ENCODE assay signal across 8 cellular contexts in the genomic region with DNA sequence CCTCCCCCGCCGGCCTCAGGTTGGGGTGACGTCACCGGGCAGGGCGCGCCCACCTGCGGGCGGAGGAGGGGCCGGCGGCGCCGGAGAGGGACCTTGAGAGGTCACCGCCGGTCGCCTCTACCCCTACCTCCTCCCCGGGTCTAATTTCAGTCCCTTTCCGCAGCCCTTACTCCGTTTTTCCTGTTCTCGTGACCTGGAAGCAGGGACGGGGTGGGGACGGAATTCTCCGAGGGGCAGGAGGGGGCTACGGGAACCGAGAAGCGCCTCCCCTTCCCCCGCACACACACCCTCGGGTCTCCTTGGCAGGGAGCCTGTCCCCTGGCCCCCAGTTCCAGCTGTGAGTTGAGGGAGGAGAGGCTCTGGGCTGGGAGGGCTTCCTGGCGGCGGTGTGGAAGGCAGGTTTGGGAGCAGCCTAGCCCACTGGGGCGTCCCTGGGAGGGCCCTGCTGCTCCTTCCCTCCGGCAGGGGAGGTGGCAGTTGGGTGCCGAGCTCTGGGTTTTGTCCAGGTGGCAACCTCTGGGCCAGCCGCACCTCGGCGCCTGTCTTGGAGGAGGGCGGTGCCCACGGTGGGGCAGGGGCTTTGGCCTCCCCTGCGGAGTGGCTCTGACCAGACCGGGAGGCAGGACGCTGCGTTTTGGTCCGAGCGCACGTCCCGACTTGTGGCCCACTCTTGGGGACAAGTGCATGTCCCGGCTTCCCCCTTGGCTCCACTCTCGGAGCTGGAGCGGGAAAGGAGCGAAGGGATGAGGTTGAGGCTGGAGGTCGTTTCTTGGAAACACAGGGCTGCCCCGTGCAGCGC. TPM values are rescaled to one million over a fixed set of nuclear protein-coding genes. Genes with fewer than 3 reads are reported as not detected.
DNase-seq lines count a peak whose midpoint lies in the region; ATAC-seq and TF ChIP-seq lines count a peak whose summit lies in the region.

No MANE protein-coding gene starts in this region.

- H3K27me3 ChIP-seq in iPS-20b (ENCODE audit: insufficient read depth, low read length) (peaks cover 44% of the 10 kb centered on the region), upper lobe of left lung (peaks cover 0 to 30% (median 21%) of the 10 kb centered on the region in 4 donors), gastrocnemius medialis (peaks cover 30 to 38% (median 34%) of the 10 kb centered on the region in 3 donors)

- intact Hi-C loops in gastrocnemius medialis (cut with DNase I; ENCODE audit: low total_unique reads), result no loop called here

- TF ChIP-seq EP300 in upper lobe of left lung (IDR thresholded peaks at IDR 0.05), result no peak

- H3K9me3 Mint-ChIP-seq in activated CD8-positive, alpha-beta T cell treated with anti-CD3 and anti-CD28 coated beads, Interleukin-2, amount 10 ng/mL, durations not matched to agents 7 days and 5 days (ENCODE audit: insufficient read depth), result no peaks in the 10 kb centered on the region

- H3K9me3 ChIP-seq in HEK293 (ENCODE audit: control insufficient read depth, insufficient read depth, low read depth, low read length) (no peaks in the 10 kb centered on the region), iPS-20b (ENCODE audit: insufficient read depth, low read depth, low read length) (no peaks in the 10 kb centered on the region), upper lobe of left lung (peaks cover 0 to 8% (median 2%) of the 10 kb centered on the region in 4 donors), gastrocnemius medialis (no peaks in the 10 kb centered on the region)

- CTCF ChIA-PET in HEK293 (lab: Yijun Ruan, JAX), result interaction anchor here (0.6 to 1.6 kb wide), 2 partner anchors 13 to 130 kb away, joined by 3 to 8 read pairs; no protein-coding TSS in a partner anchor
- CTCF ChIA-PET in activated CD8-positive, alpha-beta T cell treated with anti-CD3 and anti-CD28 coated beads, Interleukin-2, amount 10 ng/mL, durations not matched to agents 7 days and 5 days (lab: Charles Lee), result interaction anchor here (0.9 to 3.1 kb wide), 3 partner anchors 13 to 165 kb away, joined by 3 to 21 read pairs (median 4); a partner anchor contains a TSS

- 4 to 5% methylated on average over 16 to 41 of the region's 52 CpGs for WGBS in upper lobe of left lung, 2 donors

- peak; percentile 10 for ATAC-seq in activated CD8-positive, alpha-beta T cell treated with anti-CD3 and anti-CD28 coated beads, Interleukin-2, amount 10 ng/mL, durations not matched to agents 7 days and 5 days
- no peak for ATAC-seq in upper lobe of left lung (ENCODE audit: low FRiP score in 2 of 2)
- no peak for ATAC-seq in GM19397 (IDR thresholded peaks at IDR 0.05; ENCODE audit: unreplicated experiment)
- no peak for ATAC-seq in HG03280 (IDR thresholded peaks at IDR 0.05; ENCODE audit: unreplicated experiment)
- no peak for ATAC-seq in gastrocnemius medialis

- H3K4me1 ChIP-seq in HEK293 (ENCODE audit: control insufficient read depth, insufficient read depth, low read length) (peaks cover 3% of the 10 kb centered on the region), iPS-20b (ENCODE audit: insufficient read depth, low read length) (peaks cover 17% of the 10 kb centered on the region; the same call in 1 of the 2 replicates), upper lobe of left lung (peaks cover 26 to 42% (median 29%) of the 10 kb centered on the region in 4 donors), gastrocnemius medialis (peaks cover 7 to 16% of the 10 kb centered on the region in 2 donors)

- peak overlapping the region; percentile 78 for H3K27ac Mint-ChIP-seq in activated CD8-positive, alpha-beta T cell treated with anti-CD3 and anti-CD28 coated beads, Interleukin-2, amount 10 ng/mL, durations not matched to agents 7 days and 5 days

- no peak for TF ChIP-seq CTCF in HEK293 (tag by site-specific recombination; IDR thresholded peaks at IDR 0.05)
- TF ChIP-seq CTCF in upper lobe of left lung (IDR thresholded peaks at IDR 0.05), result no peak
- TF ChIP-seq CTCF in gastrocnemius medialis (IDR thresholded peaks at IDR 0.05 in 4 of 5, conservative IDR thresholded peaks at IDR 0.05 in 1 of 5), result no peak

- H3K36me3 ChIP-seq in HEK293 (ENCODE audit: control insufficient read depth in 2 of 2, insufficient read depth in 1 of 2, low read length in 2 of 2) (peaks cover 0 to 18% of the 10 kb centered on the region in 2 experiments; a peak in 1 of 3 replicates), iPS-20b (ENCODE audit: insufficient read depth, low read depth, low read length) (peaks cover 16% of the 10 kb centered on the region), upper lobe of left lung (peaks cover 0 to 16% (median 14%) of the 10 kb centered on the region in 4 donors), gastrocnemius medialis (peaks cover 0 to 18% of the 10 kb centered on the region in 2 donors)

- H3K36me3 Mint-ChIP-seq in activated CD8-positive, alpha-beta T cell treated with anti-CD3 and anti-CD28 coated beads, Interleukin-2, amount 10 ng/mL, durations not matched to agents 7 days and 5 days (ENCODE audit: low read depth), result peaks cover 16% of the 10 kb centered on the region

- H3K9ac ChIP-seq in iPS-20b (ENCODE audit: low read depth, low read length), result peak overlapping the region; percentile 68; the same call in 1 of the 2 replicates

- peaks cover 28% of the 10 kb centered on the region for H3K4me1 Mint-ChIP-seq in activated CD8-positive, alpha-beta T cell treated with anti-CD3 and anti-CD28 coated beads, Interleukin-2, amount 10 ng/mL, durations not matched to agents 7 days and 5 days (ENCODE audit: low read depth)

- POLR2A ChIA-PET in HEK293 (lab: Yijun Ruan, JAX), result interaction anchor here (0.8 to 1.7 kb wide), 3 partner anchors 19 to 162 kb away, joined by 3 to 8 read pairs (median 6); a partner anchor contains a TSS
- POLR2A ChIA-PET in activated CD8-positive, alpha-beta T cell treated with anti-CD3 and anti-CD28 coated beads, Interleukin-2, amount 10 ng/mL, durations not matched to agents 7 days and 5 days (lab: Charles Lee), result interaction anchor here (0.8 to 6.5 kb wide), 6 partner anchors 12 to 165 kb away, joined by 3 to 44 read pairs (median 4); a partner anchor contains a TSS

- H3K4me3 ChIP-seq in HEK293 (ENCODE audit: low read depth, low read length) (peak overlapping the region; percentile 45), iPS-20b (ENCODE audit: low read length) (peak overlapping the region; percentile 80), upper lobe of left lung (peak overlapping the region in 3 of 4 donors; percentile 31 to 46 (median 31)), gastrocnemius medialis (no peak overlapping the region)

- H3K27me3 Mint-ChIP-seq in activated CD8-positive, alpha-beta T cell treated with anti-CD3 and anti-CD28 coated beads, Interleukin-2, amount 10 ng/mL, durations not matched to agents 7 days and 5 days (ENCODE audit: low read depth), result peaks cover 10% of the 10 kb centered on the region

- peak; percentile 40 for DNase-seq in COR-L47 (lab: John Stamatoyannopoulos, UW)
- DNase-seq in activated CD8-positive, alpha-beta T cell treated with anti-CD3 and anti-CD28 coated beads, Interleukin-2, amount 10 ng/mL, durations not matched to agents 7 days and 5 days, result peak; percentile 58
- peak; percentile 52 to 90 for DNase-seq in upper lobe of left lung
- DNase-seq in gastrocnemius medialis, result no peak

- H3K27ac ChIP-seq in HEK293 (ENCODE audit: extremely low read depth, low read depth, low read length) (no peak overlapping the region; the same call in 1 of the 2 replicates), iPS-20b (ENCODE audit: low read length) (no peak overlapping the region), upper lobe of left lung (peak overlapping the region in 1 of 4 donors; percentile 18), gastrocnemius medialis (no peak overlapping the region)

- TF ChIP-seq POLR2A in upper lobe of left lung (IDR thresholded peaks at IDR 0.05), result no peak
- TF ChIP-seq POLR2A in gastrocnemius medialis (IDR thresholded peaks at IDR 0.05), result no peak

- in situ Hi-C loops in gastrocnemius medialis (cut with MboI; ENCODE audit: low sequenced_read_pairs in 4 of 4), result no loop called here

- H3K4me3 Mint-ChIP-seq in activated CD8-positive, alpha-beta T cell treated with anti-CD3 and anti-CD28 coated beads, Interleukin-2, amount 10 ng/mL, durations not matched to agents 7 days and 5 days, result peak overlapping the region; percentile 69

TF ChIP-seq in HEK293, 187 proteins besides CTCF, POLR2A, EP300 and RAD21 (continues in another document):
- TF ChIP-seq GLIS2 (tag by site-specific recombination; IDR thresholded peaks at IDR 0.05), result peak; percentile 74
- TF ChIP-seq, protein P1, sequence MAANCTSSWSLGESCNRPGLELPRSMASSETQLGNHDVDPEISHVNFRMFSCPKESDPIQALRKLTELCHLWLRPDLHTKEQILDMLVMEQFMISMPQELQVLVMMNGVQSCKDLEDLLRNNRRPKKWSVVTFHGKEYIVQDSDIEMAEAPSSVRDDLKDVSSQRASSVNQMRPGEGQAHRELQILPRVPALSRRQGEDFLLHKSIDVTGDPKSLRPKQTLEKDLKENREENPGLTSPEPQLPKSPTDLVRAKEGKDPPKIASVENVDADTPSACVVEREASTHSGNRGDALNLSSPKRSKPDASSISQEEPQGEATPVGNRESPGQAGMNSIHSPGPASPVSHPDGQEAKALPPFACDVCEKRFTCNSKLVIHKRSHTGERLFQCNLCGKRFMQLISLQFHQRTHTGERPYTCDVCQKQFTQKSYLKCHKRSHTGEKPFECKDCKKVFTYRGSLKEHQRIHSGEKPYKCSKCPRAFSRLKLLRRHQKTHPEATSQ (tag by site-specific recombination; IDR thresholded peaks at IDR 0.05), result no peak

RNA-seq across cellular contexts. Expression of a gene that starts 0.8 kb away (rescaled TPM):
- 1 to 10 TPM; 2.6 to 3.4 TPM for total RNA-seq in activated CD8-positive, alpha-beta T cell treated with anti-CD3 and anti-CD28 coated beads, Interleukin-2, amount 10 ng/mL, durations not matched to agents 7 days and 5 days
- total RNA-seq in upper lobe of left lung (1 to 10 TPM in 1 of 6 donors, under 1 TPM in 3, not detected in 2; 0.15 to 1.4 (median 0.34) TPM), gastrocnemius medialis (1 to 10 TPM in 1 of 4 donors, not detected in 3; 2.3 TPM)

RNA-seq across cellular contexts. Expression of a gene that starts 6.5 kb away (rescaled TPM):
- 10 to 100 TPM; 27.2 to 30.5 TPM for total RNA-seq in activated CD8-positive, alpha-beta T cell treated with anti-CD3 and anti-CD28 coated beads, Interleukin-2, amount 10 ng/mL, durations not matched to agents 7 days and 5 days
- total RNA-seq in upper lobe of left lung (10 to 100 TPM in 5 of 6 donors, 1 to 10 TPM in 1; 5.2 to 40.3 (median 24.7) TPM), gastrocnemius medialis (10 to 100 TPM; 16.3 to 27.0 (median 20.1) TPM)

RNA-seq across cellular contexts. Expression of a gene that starts 9.3 kb away (rescaled TPM):
- not detected for total RNA-seq in activated CD8-positive, alpha-beta T cell treated with anti-CD3 and anti-CD28 coated beads, Interleukin-2, amount 10 ng/mL, durations not matched to agents 7 days and 5 days
- total RNA-seq in upper lobe of left lung, result 1 to 10 TPM in 5 of 6 donors, not detected in 1; 2.1 to 5.4 (median 5.0) TPM
- total RNA-seq in gastrocnemius medialis, result under 1 TPM in 2 of 4 donors, not detected in 2; 0.33 to 0.46 TPM

RNA-seq across cellular contexts. Expression of a gene that starts 18.7 kb away (rescaled TPM):
- 10 to 100 TPM; 37.6 to 37.9 TPM for total RNA-seq in activated CD8-positive, alpha-beta T cell treated with anti-CD3 and anti-CD28 coated beads, Interleukin-2, amount 10 ng/mL, durations not matched to agents 7 days and 5 days
- total RNA-seq in upper lobe of left lung (10 to 100 TPM; 22.0 to 51.6 (median 35.0) TPM), gastrocnemius medialis (10 to 100 TPM; 48.2 to 79.5 (median 71.4) TPM)

RNA-seq across cellular contexts. Expression of a gene that starts 19.1 kb away (rescaled TPM):
- 10 to 100 TPM; 75.1 to 75.9 TPM for total RNA-seq in activated CD8-positive, alpha-beta T cell treated with anti-CD3 and anti-CD28 coated beads, Interleukin-2, amount 10 ng/mL, durations not matched to agents 7 days and 5 days
- total RNA-seq in upper lobe of left lung, result 10 to 100 TPM; 20.1 to 62.8 (median 41.7) TPM
- 10 to 100 TPM; 57.0 to 92.2 (median 75.4) TPM for total RNA-seq in gastrocnemius medialis

Comparison
In these comparisons a context has a peak if more than half of its experiments do, and no peak if none do; other contexts are left out.
1. DNase-seq: peak in COR-L47 (single experiment), activated CD8-positive, alpha-beta T cell treated with anti-CD3 and anti-CD28 coated beads, Interleukin-2, amount 10 ng/mL, durations not matched to agents 7 days and 5 days (single experiment) and upper lobe of left lung (2 of 2); none in gastrocnemius medialis (0 of 2).
2. H3K4me3 ChIP-seq: peak in HEK293 (single experiment), iPS-20b (single experiment) and upper lobe of left lung (3 of 4); none in gastrocnemius medialis (0 of 4).